8 cellular contexts compared by ENCODE assay signal in the genomic region with DNA sequence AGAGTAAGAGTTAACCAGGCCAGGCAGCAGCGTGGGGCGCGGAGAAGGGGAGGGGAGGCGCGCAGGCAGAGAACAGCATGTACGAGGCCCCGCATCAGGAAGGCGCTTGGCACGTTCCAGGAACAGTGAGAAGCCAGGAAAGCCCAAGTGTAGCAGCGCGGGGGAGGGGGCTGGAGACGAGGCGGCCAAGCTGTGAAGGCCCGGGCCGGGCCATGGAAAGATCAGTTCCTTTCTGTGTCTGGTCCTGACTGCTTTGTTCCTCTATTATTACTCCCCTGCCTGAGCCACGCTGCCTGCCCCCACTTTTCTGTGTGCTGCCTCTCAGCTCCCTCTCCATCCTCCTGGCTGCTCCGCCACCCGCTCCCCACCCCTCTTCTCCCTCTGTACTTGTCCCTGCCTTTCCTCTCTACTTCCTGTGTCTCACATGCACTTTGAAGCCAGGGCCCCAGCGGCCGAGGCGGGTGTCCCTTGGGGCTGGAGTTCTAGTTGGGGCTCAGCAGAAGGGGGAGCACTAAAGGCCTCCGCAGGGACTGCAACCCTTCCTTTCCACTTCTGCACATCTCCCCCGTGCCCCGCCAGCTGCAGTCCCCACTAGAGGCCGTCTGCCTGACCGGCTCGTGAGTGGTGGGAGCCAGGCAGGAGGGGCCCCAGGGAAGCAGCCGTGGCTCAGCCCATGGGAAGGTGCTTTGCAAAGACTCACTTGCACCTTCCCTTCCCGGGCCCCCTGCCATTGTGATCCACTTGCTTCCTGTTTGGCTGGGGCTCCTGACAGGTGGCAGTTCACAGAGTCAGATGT.
DNase-seq lines count a peak whose midpoint lies in the region; ATAC-seq and TF ChIP-seq lines count a peak whose summit lies in the region.

No MANE protein-coding gene starts in this region.

- TF ChIP-seq CTCF in fibroblast of pulmonary artery (IDR thresholded peaks at IDR 0.05; ENCODE audit: low read length, missing control alignments) = peak; percentile 11

- peak overlapping the region in 3 of 6 donors; percentile 23 to 83 (median 78) for H3K27ac Mint-ChIP-seq in naive B cell

- DNase-seq in AG08396 (ENCODE audit: low spot score) = peak; percentile 42
- peak; percentile 18 for DNase-seq in NCI-H2171 treated with DMSO at 0.1 percent for 48 hours (lab: John Stamatoyannopoulos, UW)
- peak; percentile 91 for DNase-seq in fibroblast of pulmonary artery (ENCODE audit: low read depth)
- DNase-seq in naive B cell = no peak
- DNase-seq in activated CD4-positive, alpha-beta T cell treated with anti-CD3 and anti-CD28 coated beads for 4 hours = no peak
- DNase-seq in ACHN = no peak
- no peak for DNase-seq in OCI-M1 (lab: John Stamatoyannopoulos, UW)

- peaks cover 20 to 28% (median 22%) of the 10 kb centered on the region in 3 donors for H3K4me1 Mint-ChIP-seq in naive B cell

- peak overlapping the region in 5 of 8 donors; percentile 4 to 69 (median 20) for H3K4me3 Mint-ChIP-seq in naive B cell

- in situ Hi-C loops in ACHN (cut with HindIII; ENCODE audit: low pct_ligation_motif_present, low pct_unique_long_range_greater_than_20kb, low sequenced_read_pairs) = no loop called here

- ATAC-seq in naive B cell (ENCODE audit: low read depth in 2 of 2) = peak; percentile 39 to 47
- ATAC-seq in GM19395 (IDR thresholded peaks at IDR 0.05; ENCODE audit: unreplicated experiment) = no peak

- H3K9me3 Mint-ChIP-seq in naive B cell = no peaks in the 10 kb centered on the region

- H3K36me3 Mint-ChIP-seq in naive B cell = peaks cover 5 to 15% of the 10 kb centered on the region in 2 donors

- peak overlapping the region; percentile 0 for H3K4me3 ChIP-seq in fibroblast of pulmonary artery (replicated peaks; ENCODE audit: low read depth, low read length)

- H3K27me3 Mint-ChIP-seq in naive B cell = no peaks in the 10 kb centered on the region

Comparison
In these comparisons a context has a peak if more than half of its experiments do, and no peak if none do; other contexts are left out.
1. DNase-seq: peak in AG08396 (single experiment), NCI-H2171 treated with DMSO at 0.1 percent for 48 hours (single experiment) and fibroblast of pulmonary artery (single experiment); none in naive B cell (single experiment), activated CD4-positive, alpha-beta T cell treated with anti-CD3 and anti-CD28 coated beads for 4 hours (0 of 2), ACHN (single experiment) and OCI-M1 (single experiment).